9 cellular contexts compared by ENCODE assay signal in genomic region chr6:151475653-151476523, GRCh38. TPM values are rescaled to one million over a fixed set of nuclear protein-coding genes. Genes with fewer than 3 reads are reported as not detected.
DNase-seq lines count a peak whose midpoint lies in the region; ATAC-seq and TF ChIP-seq lines count a peak whose summit lies in the region.
"Had no signal": no experiment of that assay in that cellular context is flagged by ENCODE, and none has a peak within 500 bp of the region (broad histone marks: within the 10 kb centered on the region; RNA-seq: fewer than 3 reads in every experiment).

No MANE protein-coding gene starts in this region.

- CTCF ChIA-PET in activated naive CD4-positive, alpha-beta T cell treated with anti-CD3 and anti-CD28 coated beads for 36 hours (lab: Charles Lee): interaction anchor here (0.6 to 1.4 kb wide), 5 partner anchors 9 to 55 kb away, joined by 3 to 5 read pairs (median 3); no protein-coding TSS in a partner anchor

- peaks cover 0 to 7% (median 2%) of the 10 kb centered on the region in 4 donors for H3K4me1 ChIP-seq in sigmoid colon

- peak; percentile 86 for TF ChIP-seq CTCF in 22Rv1 (IDR thresholded peaks at IDR 0.05)
- TF ChIP-seq CTCF in sigmoid colon (IDR thresholded peaks at IDR 0.05): peak in 3 of 4 experiments; percentile 16 to 74 (median 56)

- peak; percentile 72 for DNase-seq in ELR (ENCODE audit: low read depth)
- DNase-seq in NCI-H82 (lab: John Stamatoyannopoulos, UW): peak; percentile 85
- peak; percentile 64 for DNase-seq in activated naive CD4-positive, alpha-beta T cell treated with anti-CD3 and anti-CD28 coated beads for 36 hours
- DNase-seq in head of caudate nucleus: peak in 24 of 42 donors; percentile 24 to 85 (median 51)
- no peak for DNase-seq in sigmoid colon

- no peak for TF ChIP-seq EP300 in sigmoid colon (IDR thresholded peaks at IDR 0.05)

- peak; percentile 65 for ATAC-seq in HG03159 (IDR thresholded peaks at IDR 0.05; ENCODE audit: unreplicated experiment)
- no peak for ATAC-seq in GM18858 (IDR thresholded peaks at IDR 0.05; ENCODE audit: unreplicated experiment)
- ATAC-seq: left colon had no signal

- WGBS in sigmoid colon, 2 donors: 31 to 39% methylated on average over 16 of the region's 16 CpGs

- no peaks in the 10 kb centered on the region for H3K36me3 Mint-ChIP-seq in activated naive CD4-positive, alpha-beta T cell treated with anti-CD3 and anti-CD28 coated beads for 36 hours (ENCODE audit: low read depth)

- TF ChIP-seq POLR2A in sigmoid colon (IDR thresholded peaks at IDR 0.05): no peak

- no peaks in the 10 kb centered on the region for H3K9me3 ChIP-seq in sigmoid colon

- no peaks in the 10 kb centered on the region for H3K27me3 Mint-ChIP-seq in activated naive CD4-positive, alpha-beta T cell treated with anti-CD3 and anti-CD28 coated beads for 36 hours (ENCODE audit: low read depth)

- no peaks in the 10 kb centered on the region for H3K27me3 ChIP-seq in sigmoid colon

- intact Hi-C loops in activated naive CD4-positive, alpha-beta T cell treated with anti-CD3 and anti-CD28 coated beads for 36 hours (cut with micrococcal nuclease): loop anchor here (1.0 to 5.0 kb wide), 5 partner anchors 35 to 464 kb away; partner anchors contain the start of gene ZBTB2
- intact Hi-C loops in head of caudate nucleus (cut with DNase I): no loop called here
- intact Hi-C loops in sigmoid colon (cut with DNase I): loop anchor here (2.0 to 10.0 kb wide), 3 partner anchors 34 to 583 kb away; no protein-coding TSS in a partner anchor

- no peak overlapping the region for H3K4me3 Mint-ChIP-seq in activated naive CD4-positive, alpha-beta T cell treated with anti-CD3 and anti-CD28 coated beads for 36 hours

- H3K27ac Mint-ChIP-seq in activated naive CD4-positive, alpha-beta T cell treated with anti-CD3 and anti-CD28 coated beads for 36 hours: no peak overlapping the region

- peaks cover 6% of the 10 kb centered on the region for H3K4me1 Mint-ChIP-seq in activated naive CD4-positive, alpha-beta T cell treated with anti-CD3 and anti-CD28 coated beads for 36 hours (ENCODE audit: low read depth)

- H3K4me3 ChIP-seq in sigmoid colon: no peak overlapping the region

- H3K27ac ChIP-seq in 22Rv1 (no peak overlapping the region), sigmoid colon (no peak overlapping the region)

- no peaks in the 10 kb centered on the region for H3K9me3 Mint-ChIP-seq in activated naive CD4-positive, alpha-beta T cell treated with anti-CD3 and anti-CD28 coated beads for 36 hours

- H3K36me3 ChIP-seq in sigmoid colon: no peaks in the 10 kb centered on the region

RNA-seq across cellular contexts. Expression of gene CCDC170, which starts 17.9 kb away (rescaled TPM):
- total RNA-seq in activated naive CD4-positive, alpha-beta T cell treated with anti-CD3 and anti-CD28 coated beads for 36 hours: not detected
- total RNA-seq in sigmoid colon: under 1 TPM; 0.33 to 0.83 (median 0.56) TPM
- polyA plus RNA-seq in sigmoid colon: 1 to 10 TPM in 1 of 3 donors, under 1 TPM in 2; 0.60 to 2.5 (median 0.66) TPM

RNA-seq across cellular contexts. Expression of gene RMND1, which starts 24.0 kb away (rescaled TPM):
- total RNA-seq in activated naive CD4-positive, alpha-beta T cell treated with anti-CD3 and anti-CD28 coated beads for 36 hours: 10 to 100 TPM; 16.7 to 18.4 TPM
- 10 to 100 TPM; 12.4 to 26.3 (median 20.7) TPM for total RNA-seq in sigmoid colon
- polyA plus RNA-seq in sigmoid colon: 10 to 100 TPM; 14.6 to 16.9 (median 16.2) TPM
